Comparison of ENCODE assay signal across 17 cellular contexts in the genomic region with DNA sequence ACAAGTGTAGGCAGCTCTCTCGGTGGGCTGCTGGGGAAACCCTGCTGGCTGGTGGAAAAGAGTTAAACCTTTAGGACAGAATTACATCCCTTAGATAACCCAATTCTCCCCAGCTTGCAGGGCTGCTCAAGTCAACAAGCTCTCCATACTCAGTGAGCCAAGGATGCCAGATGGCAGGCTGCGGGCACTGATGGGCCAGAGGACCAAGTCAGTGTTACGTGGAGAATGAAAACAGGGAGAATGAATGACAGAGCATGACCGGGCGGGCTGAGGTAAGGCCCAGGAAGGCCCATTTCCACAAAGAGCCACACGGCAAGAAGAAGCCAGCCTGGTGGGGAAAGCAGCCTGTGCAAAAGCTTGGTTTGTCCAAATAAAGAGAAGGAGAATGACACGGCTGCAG. TPM values are rescaled to one million over a fixed set of nuclear protein-coding genes. Genes with fewer than 3 reads are reported as not detected.
DNase-seq lines count a peak whose midpoint lies in the region; ATAC-seq and TF ChIP-seq lines count a peak whose summit lies in the region.
"Had no signal": no experiment of that assay in that cellular context is flagged by ENCODE, and none has a peak within 500 bp of the region (broad histone marks: within the 10 kb centered on the region; RNA-seq: fewer than 3 reads in every experiment).

No MANE protein-coding gene starts in this region.

- H3K27ac Mint-ChIP-seq in CD14-positive monocyte (peak overlapping the region; percentile 87 to 100 (median 97)), chondrocyte (ENCODE audit: unreplicated experiment) (peak overlapping the region; percentile 94)
- H3K27ac Mint-ChIP-seq: activated CD4-positive, alpha-beta memory T cell treated with anti-CD3 and anti-CD28 coated beads for 36 hours; activated naive CD8-positive, alpha-beta T cell treated with anti-CD3 and anti-CD28 coated beads, Interleukin-2, amount 10 ng/mL, durations not matched to agents 7 days and 5 days; endodermal cell had no signal

- ATAC-seq in psoas muscle (no peak), GM21723 (IDR thresholded peaks at IDR 0.05; ENCODE audit: unreplicated experiment) (no peak), HG02981 (IDR thresholded peaks at IDR 0.05; ENCODE audit: unreplicated experiment) (no peak)
- ATAC-seq: activated T-cell treated with anti-CD3 and anti-CD28 coated beads, Interleukin-2, amount 50 U/mL, for 4 hours; HCT116; left lobe of liver had no signal

- H3K27ac ChIP-seq in OCI-LY3 (ENCODE audit: low read length): no peak overlapping the region; the same call in 1 of the 2 replicates
- peak overlapping the region; percentile 96 for H3K27ac ChIP-seq in psoas muscle
- H3K27ac ChIP-seq: prostate gland had no signal

- H3K4me1 ChIP-seq in OCI-LY3 (ENCODE audit: low read length): peaks cover 76% of the 10 kb centered on the region
- H3K4me1 ChIP-seq in psoas muscle: peaks cover 80% of the 10 kb centered on the region
- H3K4me1 ChIP-seq: prostate gland had no signal

- peak overlapping the region; percentile 62 for H3K4me2 ChIP-seq in OCI-LY3 (ENCODE audit: low read length)

- H4K20me1 ChIP-seq in OCI-LY3 (ENCODE audit: insufficient read depth, low read length): no peaks in the 10 kb centered on the region

- DNase-seq in CD14-positive monocyte (ENCODE audit: low spot score): no peak
- no peak for DNase-seq in chondrocyte (ENCODE audit: low spot score)
- DNase-seq in psoas muscle: peak in 1 of 2 donors; percentile 39
- no peak for DNase-seq in germinal center (ENCODE audit: low spot score)
- no peak for DNase-seq in stimulated activated CD4-positive, alpha-beta T cell treated with anti-CD3 and anti-CD28 coated beads, Interleukin-2, amount 100 ng/mL, for 24 hours
- DNase-seq: activated CD4-positive, alpha-beta memory T cell treated with anti-CD3 and anti-CD28 coated beads for 36 hours; activated naive CD8-positive, alpha-beta T cell treated with anti-CD3 and anti-CD28 coated beads, Interleukin-2, amount 10 ng/mL, durations not matched to agents 7 days and 5 days; activated T-cell treated with anti-CD3 and anti-CD28 coated beads, Interleukin-2, amount 50 U/mL, for 4 hours; endodermal cell; NCI-H1694 treated with DMSO at 0.1 percent for 48 hours had no signal

- H3K27me3 Mint-ChIP-seq in CD14-positive monocyte (ENCODE audit: low read depth in 3 of 3): peaks cover 0 to 4% (median 0%) of the 10 kb centered on the region in 3 donors
- H3K27me3 Mint-ChIP-seq in chondrocyte (ENCODE audit: low read depth): no peaks in the 10 kb centered on the region

- TF ChIP-seq CTCF in CD14-positive monocyte (IDR thresholded peaks at IDR 0.05) (no peak), OCI-LY3 (IDR thresholded peaks at IDR 0.05; ENCODE audit: low read depth, low read length) (no peak), chondrocyte (IDR thresholded peaks at IDR 0.05) (no peak), psoas muscle (IDR thresholded peaks at IDR 0.05) (no peak)

- no peak overlapping the region for H3K9ac ChIP-seq in OCI-LY3 (ENCODE audit: low read length)

- H3K4me3 ChIP-seq in OCI-LY3 (ENCODE audit: low read length): no peak overlapping the region
- no peak overlapping the region for H3K4me3 ChIP-seq in psoas muscle
- H3K4me3 ChIP-seq: prostate gland had no signal

- H2AFZ ChIP-seq in OCI-LY3 (ENCODE audit: low read depth, low read length): no peak overlapping the region

- H3K4me1 Mint-ChIP-seq in CD14-positive monocyte (peaks cover 93% of the 10 kb centered on the region), chondrocyte (ENCODE audit: low read depth) (peaks cover 69% of the 10 kb centered on the region)

- H3K9me3 Mint-ChIP-seq in CD14-positive monocyte: no peaks in the 10 kb centered on the region
- H3K9me3 Mint-ChIP-seq in chondrocyte (ENCODE audit: low read depth): no peaks in the 10 kb centered on the region
- H3K9me3 Mint-ChIP-seq: activated CD4-positive, alpha-beta memory T cell treated with anti-CD3 and anti-CD28 coated beads for 36 hours; activated naive CD8-positive, alpha-beta T cell treated with anti-CD3 and anti-CD28 coated beads, Interleukin-2, amount 10 ng/mL, durations not matched to agents 7 days and 5 days; activated T-cell treated with anti-CD3 and anti-CD28 coated beads, Interleukin-2, amount 50 U/mL, for 4 hours had no signal

- H3K4me3 Mint-ChIP-seq in CD14-positive monocyte (peak overlapping the region in 1 of 2 donors; percentile 52), chondrocyte (ENCODE audit: unreplicated experiment) (no peak overlapping the region)
- H3K4me3 Mint-ChIP-seq: activated CD4-positive, alpha-beta memory T cell treated with anti-CD3 and anti-CD28 coated beads for 36 hours; activated naive CD8-positive, alpha-beta T cell treated with anti-CD3 and anti-CD28 coated beads, Interleukin-2, amount 10 ng/mL, durations not matched to agents 7 days and 5 days; activated T-cell treated with anti-CD3 and anti-CD28 coated beads, Interleukin-2, amount 50 U/mL, for 4 hours; endodermal cell had no signal

- H3K36me3 Mint-ChIP-seq in CD14-positive monocyte (peaks cover 12 to 13% of the 10 kb centered on the region in 2 donors), chondrocyte (ENCODE audit: low read depth) (no peaks in the 10 kb centered on the region)
- H3K36me3 Mint-ChIP-seq: activated CD4-positive, alpha-beta memory T cell treated with anti-CD3 and anti-CD28 coated beads for 36 hours; activated naive CD8-positive, alpha-beta T cell treated with anti-CD3 and anti-CD28 coated beads, Interleukin-2, amount 10 ng/mL, durations not matched to agents 7 days and 5 days had no signal

- WGBS in psoas muscle, 3 donors: 45 to 53% (median 51%) methylated on average over 7 of the region's 7 CpGs

- H3K27me3 ChIP-seq in OCI-LY3 (ENCODE audit: low read depth, low read length): no peaks in the 10 kb centered on the region; the same call in 1 of the 2 replicates
- no peaks in the 10 kb centered on the region for H3K27me3 ChIP-seq in psoas muscle (ENCODE audit: insufficient read depth in 3 of 3, low read length in 2 of 3)

- H3K9me3 ChIP-seq in OCI-LY3 (ENCODE audit: insufficient read depth, low read length): no peaks in the 10 kb centered on the region
- no peaks in the 10 kb centered on the region for H3K9me3 ChIP-seq in psoas muscle
- H3K9me3 ChIP-seq: prostate gland had no signal

- H3K36me3 ChIP-seq in OCI-LY3 (replicated peaks; ENCODE audit: low read depth, low read length) (no peaks in the 10 kb centered on the region), psoas muscle (ENCODE audit: insufficient read depth in 1 of 2, low read depth in 1 of 2) (no peaks in the 10 kb centered on the region)
- H3K36me3 ChIP-seq: prostate gland had no signal

- no peaks in the 10 kb centered on the region for H3K79me2 ChIP-seq in OCI-LY3 (ENCODE audit: low read length)

- intact Hi-C loops in CD14-positive monocyte (cut with micrococcal nuclease): loop anchor here in 1 of 2 donors (5.0 kb wide), 2 partner anchors 52 to 58 kb away; partner anchors contain the start of gene CD93
- intact Hi-C loops in psoas muscle (cut with DNase I): loop anchor here in 1 of 2 donors (5.0 kb wide), 1 partner anchor 93 kb away; no protein-coding TSS in a partner anchor

RNA-seq across cellular contexts. Expression of gene CD93, which starts 58.7 kb away (rescaled TPM):
- 10 to 100 TPM; 26.0 to 48.9 TPM for polyA plus RNA-seq in CD14-positive monocyte
- 0.17 to 3.7 TPM (median 3.4 TPM) in 3 replicates for total RNA-seq in chondrocyte
- 10 to 100 TPM; 17.6 to 35.7 (median 34.6) TPM for total RNA-seq in psoas muscle
- 10 to 100 TPM in 1 of 3 donors, 1 to 10 TPM in 2; 7.7 to 15.5 (median 9.5) TPM for polyA plus RNA-seq in psoas muscle
- total RNA-seq: NCI-H460 had no signal
